Comparison of ENCODE assay signal across 15 cellular contexts in genomic region chrX:35016051-35016450, GRCh38.
"Had no signal": no experiment of that assay in that cellular context is flagged by ENCODE, and none has a peak within 500 bp of the region (broad histone marks: within the 10 kb centered on the region; RNA-seq: fewer than 3 reads in every experiment).

No MANE protein-coding gene starts in this region.

- H3K27ac ChIP-seq: hepatocyte, psoas muscle, testis, VCaP had no signal

- H3K27me3 ChIP-seq: hepatocyte, testis had no signal

- ATAC-seq: activated T-cell treated with anti-CD3 and anti-CD28 coated beads, Interleukin-2, amount 50 U/mL, for 72 hours; natural killer cell treated with Interleukin-12 subunit alpha and Interleukin-12 subunit beta and Interleukin-15 and Interleukin-18, amount 100 ng/mL, for 72 hours; psoas muscle; T-cell had no signal

- H3K9me3 ChIP-seq: testis had no signal

- H3K4me3 ChIP-seq: hepatocyte, psoas muscle, testis had no signal

- H3K4me1 ChIP-seq: psoas muscle, testis had no signal

- DNase-seq: activated CD4-positive, alpha-beta memory T cell treated with anti-CD3 and anti-CD28 coated beads for 36 hours; activated gamma-delta T cell treated with Interleukin-2 at 50 U/mL for 16 hours; activated naive CD8-positive, alpha-beta T cell treated with anti-CD3 and anti-CD28 coated beads, Interleukin-2, amount 10 ng/mL, durations not matched to agents 7 days and 5 days; activated T-cell treated with anti-CD3 and anti-CD28 coated beads, Interleukin-2, amount 50 U/mL, for 72 hours; central memory CD4-positive, alpha-beta T cell; dermis blood vessel endothelial cell; erythroblast; psoas muscle; stimulated activated CD4-positive, alpha-beta T cell treated with anti-CD3 and anti-CD28 coated beads, Interleukin-4, amount 100 ng/mL, for 24 hours; T-cell; T1000; testis had no signal
